7 cellular contexts compared by ENCODE assay signal in the genomic region with DNA sequence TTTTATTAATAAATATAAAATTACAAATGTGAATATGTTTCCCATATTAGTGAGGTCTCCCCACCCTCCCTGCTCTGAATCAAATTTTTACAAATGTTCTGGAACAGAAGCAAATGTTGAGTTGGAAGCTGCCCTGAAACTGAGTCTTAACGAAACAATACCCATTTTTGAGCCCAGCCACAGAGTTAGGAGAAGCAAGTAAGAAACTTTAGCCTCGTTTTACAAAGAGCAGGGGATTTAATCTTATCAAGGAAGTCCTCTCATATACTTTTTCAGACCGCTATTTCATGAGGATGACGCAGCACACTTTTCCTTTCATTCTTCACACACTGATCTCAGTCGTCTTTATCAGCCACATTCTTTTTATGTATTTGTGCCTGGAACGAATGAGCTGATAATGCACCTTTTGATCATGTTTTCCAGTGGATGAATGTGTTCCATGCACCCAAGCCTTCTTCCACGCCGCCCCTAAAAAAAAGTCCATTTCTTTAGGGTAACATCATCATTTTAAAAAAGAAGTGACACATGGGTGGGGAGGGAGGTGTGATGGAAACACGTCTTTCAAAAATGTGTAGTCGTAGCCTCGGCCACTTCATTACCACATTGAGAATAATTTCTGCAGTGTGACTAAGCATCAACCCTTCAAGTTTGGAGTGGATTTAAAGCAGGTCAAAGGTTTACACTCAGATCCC. TPM values are rescaled to one million over a fixed set of nuclear protein-coding genes. Genes with fewer than 3 reads are reported as not detected.
DNase-seq lines count a peak whose midpoint lies in the region; ATAC-seq and TF ChIP-seq lines count a peak whose summit lies in the region.

No MANE protein-coding gene starts in this region.

- H3K9ac ChIP-seq in stomach smooth muscle (ENCODE audit: low read length in 2 of 2): peak overlapping the region in 1 of 2 donors; percentile 6

- H3K36me3 ChIP-seq in right lobe of liver (no peaks in the 10 kb centered on the region), stomach smooth muscle (ENCODE audit: control insufficient read depth in 2 of 2, insufficient read depth in 2 of 2, low read length in 2 of 2) (no peaks in the 10 kb centered on the region)

- TF ChIP-seq CTCF in right lobe of liver (IDR thresholded peaks at IDR 0.05): no peak

- H3K27ac ChIP-seq in right lobe of liver (peak overlapping the region; percentile 5 to 74 (median 36)), stomach smooth muscle (ENCODE audit: low read length) (no peak overlapping the region)

- H3K27me3 Mint-ChIP-seq in activated T-cell treated with anti-CD3 and anti-CD28 coated beads, Interleukin-2, amount 50 U/mL, for 4 hours (ENCODE audit: low read depth): no peaks in the 10 kb centered on the region

- no peaks in the 10 kb centered on the region for H3K36me3 Mint-ChIP-seq in activated T-cell treated with anti-CD3 and anti-CD28 coated beads, Interleukin-2, amount 50 U/mL, for 4 hours (ENCODE audit: insufficient read depth)

- peak overlapping the region in 2 of 3 donors; percentile 14 to 31 for H3K4me3 ChIP-seq in right lobe of liver
- peak overlapping the region; percentile 19 to 36 for H3K4me3 ChIP-seq in stomach smooth muscle (ENCODE audit: low read length in 2 of 2)

- no peak for TF ChIP-seq POLR2A in right lobe of liver (IDR thresholded peaks at IDR 0.05)

- peaks cover 25% of the 10 kb centered on the region for H3K4me1 Mint-ChIP-seq in activated T-cell treated with anti-CD3 and anti-CD28 coated beads, Interleukin-2, amount 50 U/mL, for 4 hours (ENCODE audit: low read depth)

- ATAC-seq in GM19328 (IDR thresholded peaks at IDR 0.05; ENCODE audit: unreplicated experiment) (peak; percentile 25), HG03342 (IDR thresholded peaks at IDR 0.05; ENCODE audit: unreplicated experiment) (peak; percentile 52), right lobe of liver (peak; percentile 2 to 56 (median 32))
- peak; percentile 90 to 92 for ATAC-seq in activated T-cell treated with anti-CD3 and anti-CD28 coated beads, Interleukin-2, amount 50 U/mL, for 4 hours

- peaks cover 0 to 18% (median 8%) of the 10 kb centered on the region in 4 donors for H3K4me1 ChIP-seq in right lobe of liver
- peaks cover 2% of the 10 kb centered on the region for H3K4me1 ChIP-seq in stomach smooth muscle (ENCODE audit: control insufficient read depth, insufficient read depth, low read length)

- WGBS in right lobe of liver (ENCODE audit: insufficient coverage, low coverage, low lambda C conversion rate, missing lambda C conversion rate): 28% methylated on average over 11 of the region's 11 CpGs

- H3K27me3 ChIP-seq in right lobe of liver (no peaks in the 10 kb centered on the region), stomach smooth muscle (ENCODE audit: control insufficient read depth in 1 of 2, insufficient read depth in 2 of 2, low read length in 2 of 2) (no peaks in the 10 kb centered on the region)

- H3K9me3 ChIP-seq in right lobe of liver: no peaks in the 10 kb centered on the region
- H3K9me3 ChIP-seq in stomach smooth muscle (ENCODE audit: control insufficient read depth in 2 of 2, low read length in 2 of 2): no peaks in the 10 kb centered on the region

- intact Hi-C loops in right lobe of liver (cut with DNase I): loop anchor here in 1 of 2 donors (5.0 kb wide), 1 partner anchor 281 kb away; no protein-coding TSS in a partner anchor

- no peaks in the 10 kb centered on the region for H3K9me3 Mint-ChIP-seq in activated T-cell treated with anti-CD3 and anti-CD28 coated beads, Interleukin-2, amount 50 U/mL, for 4 hours

- H3K4me3 Mint-ChIP-seq in activated T-cell treated with anti-CD3 and anti-CD28 coated beads, Interleukin-2, amount 50 U/mL, for 4 hours: peak overlapping the region; percentile 72

- DNase-seq in activated T-cell treated with anti-CD3 and anti-CD28 coated beads, Interleukin-2, amount 50 U/mL, for 4 hours: peak; percentile 9
- no peak for DNase-seq in right lobe of liver
- no peak for DNase-seq in occipital lobe (lab: John Stamatoyannopoulos, UW)
- DNase-seq in NCI-H2171 (lab: John Stamatoyannopoulos, UW): no peak

RNA-seq across cellular contexts. Expression of a gene that starts 48.1 kb away (rescaled TPM):
- 10 to 100 TPM; 19.0 to 21.3 (median 19.9) TPM for total RNA-seq in activated T-cell treated with anti-CD3 and anti-CD28 coated beads, Interleukin-2, amount 50 U/mL, for 4 hours
- total RNA-seq in right lobe of liver: 1 to 10 TPM; 5.7 to 8.9 (median 7.0) TPM
- total RNA-seq in occipital lobe: 41.5 TPM

Comparison
In these comparisons a context has a peak if more than half of its experiments do, and no peak if none do; other contexts are left out.
1. ATAC-seq: peak in every context shown above with its lines; median percentile 91 in activated T-cell treated with anti-CD3 and anti-CD28 coated beads, Interleukin-2, amount 50 U/mL, for 4 hours; 52 in HG03342; 32 in right lobe of liver; 25 in GM19328.